8 cellular contexts compared by ENCODE assay signal in genomic region chr2:69305712-69306611, GRCh38.
DNase-seq lines count a peak whose midpoint lies in the region; ATAC-seq and TF ChIP-seq lines count a peak whose summit lies in the region.

No MANE protein-coding gene starts in this region.

- no peak overlapping the region for H3K4me3 ChIP-seq in CD4-positive, CD25-positive, alpha-beta regulatory T cell (ENCODE audit: low read depth, low read length)
- peak overlapping the region; percentile 59 for H3K4me3 ChIP-seq in epithelial cell of proximal tubule (ENCODE audit: low read depth, low read length)
- peak overlapping the region; percentile 47 to 70 for H3K4me3 ChIP-seq in neuronal stem cell (ENCODE audit: low read length in 2 of 2)

- peaks cover 0 to 27% (median 14%) of the 10 kb centered on the region in 4 donors for H3K4me1 Mint-ChIP-seq in CD4-positive, CD25-positive, alpha-beta regulatory T cell

- no peak overlapping the region for H3K14ac ChIP-seq in neuronal stem cell (ENCODE audit: low read length)

- peak overlapping the region; percentile 92 for H3K23ac ChIP-seq in neuronal stem cell (ENCODE audit: low read depth, low read length, poor library complexity)

- no peak overlapping the region for H4K8ac ChIP-seq in neuronal stem cell (ENCODE audit: low read depth, low read length)

- peaks cover 11% of the 10 kb centered on the region for H3K27me3 ChIP-seq in CD4-positive, CD25-positive, alpha-beta regulatory T cell (ENCODE audit: control insufficient read depth, insufficient read depth, low read length)
- peaks cover 0 to 33% (median 25%) of the 10 kb centered on the region in 3 experiments for H3K27me3 ChIP-seq in neuronal stem cell (ENCODE audit: control insufficient read depth in 3 of 3, insufficient read depth in 3 of 3, low read depth in 1 of 3, low read length in 3 of 3)

- H3K36me3 ChIP-seq in CD4-positive, CD25-positive, alpha-beta regulatory T cell (ENCODE audit: control insufficient read depth, insufficient read depth, low read length) = no peaks in the 10 kb centered on the region
- H3K36me3 ChIP-seq in neuronal stem cell (replicated peaks in 1 of 2; ENCODE audit: control insufficient read depth in 2 of 2, insufficient read depth in 2 of 2, low read length in 2 of 2) = no peaks in the 10 kb centered on the region

- no CpG with 5 or more reads among the region's 32 CpGs for WGBS in neuronal stem cell (ENCODE audit: extremely low coverage in 2 of 2, insufficient read length in 2 of 2, insufficient replicate concordance in 1 of 2), 2 donors

- peaks cover 26% of the 10 kb centered on the region for H3K4me1 ChIP-seq in CD4-positive, CD25-positive, alpha-beta regulatory T cell (ENCODE audit: control insufficient read depth, insufficient read depth, low read length, poor library complexity, severe bottlenecking)
- H3K4me1 ChIP-seq in neuronal stem cell (ENCODE audit: control insufficient read depth in 2 of 2, insufficient read depth in 1 of 2, low read depth in 1 of 2, low read length in 2 of 2) = peaks cover 6 to 10% of the 10 kb centered on the region in 2 donors

- peaks cover 32% of the 10 kb centered on the region for H3K27me3 Mint-ChIP-seq in CD4-positive, CD25-positive, alpha-beta regulatory T cell

- H2BK15ac ChIP-seq in neuronal stem cell (ENCODE audit: low read length) = no peak overlapping the region

- H2AK5ac ChIP-seq in neuronal stem cell (ENCODE audit: low read depth, low read length) = no peak overlapping the region

- no peak for TF ChIP-seq CTCF in epithelial cell of proximal tubule (conservative IDR thresholded peaks at IDR 0.05; ENCODE audit: low read depth, low read length)

- no peak overlapping the region for H2BK5ac ChIP-seq in neuronal stem cell (ENCODE audit: low read length)

- H2BK120ac ChIP-seq in neuronal stem cell (ENCODE audit: low read depth, low read length) = no peak overlapping the region

- peak overlapping the region; percentile 97 for H2AFZ ChIP-seq in neuronal stem cell (ENCODE audit: low read length)

- H4K91ac ChIP-seq in neuronal stem cell (ENCODE audit: low read depth, low read length, poor library complexity) = no peak overlapping the region

- H3K36me3 Mint-ChIP-seq in CD4-positive, CD25-positive, alpha-beta regulatory T cell = no peaks in the 10 kb centered on the region

- no peak for ATAC-seq in CD4-positive, CD25-positive, alpha-beta regulatory T cell (ENCODE audit: low read depth in 2 of 2)

- H3K18ac ChIP-seq in neuronal stem cell (ENCODE audit: low read length) = peak overlapping the region; percentile 12

- H3K79me1 ChIP-seq in neuronal stem cell (ENCODE audit: low read depth, low read length) = no peaks in the 10 kb centered on the region

- H3K4ac ChIP-seq in neuronal stem cell (ENCODE audit: low read length) = no peak overlapping the region

- no peak overlapping the region for H3K27ac Mint-ChIP-seq in CD4-positive, CD25-positive, alpha-beta regulatory T cell

- no peak for DNase-seq in CD4-positive, CD25-positive, alpha-beta regulatory T cell
- DNase-seq in NCI-H69 (lab: John Stamatoyannopoulos, UW) = peak; percentile 27
- DNase-seq in epithelial cell of proximal tubule (ENCODE audit: low read depth) = no peak
- DNase-seq in neuronal stem cell (ENCODE audit: low spot score) = no peak
- DNase-seq in NCI-H774 (lab: John Stamatoyannopoulos, UW) = no peak
- no peak for DNase-seq in NK-92 treated with Interleukin-12 subunit alpha and Interleukin-12 subunit beta, amount 100 ng/mL, for 24 hours (lab: John Stamatoyannopoulos, UW)
- no peak for DNase-seq in NCI-H146 (lab: John Stamatoyannopoulos, UW)
- DNase-seq in NCI-H2029 (lab: John Stamatoyannopoulos, UW) = no peak

- H3K9me3 ChIP-seq in CD4-positive, CD25-positive, alpha-beta regulatory T cell (ENCODE audit: control insufficient read depth in 2 of 2, low read length in 2 of 2) = peaks cover 0 to 6% of the 10 kb centered on the region in 2 experiments
- H3K9me3 ChIP-seq in neuronal stem cell (replicated peaks in 1 of 2; ENCODE audit: control insufficient read depth in 2 of 2, insufficient read depth in 1 of 2, low read depth in 1 of 2, low read length in 2 of 2) = peaks cover 6 to 7% of the 10 kb centered on the region in 2 donors

- H3K4me3 Mint-ChIP-seq in CD4-positive, CD25-positive, alpha-beta regulatory T cell = peak overlapping the region; percentile 27 to 76 (median 62)

- no peak overlapping the region for H2BK12ac ChIP-seq in neuronal stem cell (ENCODE audit: low read length)

- H3K27ac ChIP-seq in CD4-positive, CD25-positive, alpha-beta regulatory T cell (ENCODE audit: insufficient read depth, low read length, poor library complexity, severe bottlenecking) = no peak overlapping the region
- H3K27ac ChIP-seq in neuronal stem cell (replicated peaks; ENCODE audit: low read length) = no peak overlapping the region

- no peak overlapping the region for H3K9ac ChIP-seq in neuronal stem cell (ENCODE audit: low read depth, low read length, poor library complexity)

- H3K9me3 Mint-ChIP-seq in CD4-positive, CD25-positive, alpha-beta regulatory T cell = peaks cover 0 to 8% (median 0%) of the 10 kb centered on the region in 7 donors

- H3K4me2 ChIP-seq in neuronal stem cell (ENCODE audit: insufficient read depth, low read length, poor library complexity, severe bottlenecking) = peak overlapping the region; percentile 92
